18 cellular contexts compared by ENCODE assay signal in genomic region chr18:10065296-10065695, GRCh38.
"Had no signal": no experiment of that assay in that cellular context is flagged by ENCODE, and none has a peak within 500 bp of the region (broad histone marks: within the 10 kb centered on the region; RNA-seq: fewer than 3 reads in every experiment).

No MANE protein-coding gene starts in this region.

- H3K4me3 Mint-ChIP-seq: naive thymus-derived CD4-positive, alpha-beta T cell had no signal

- H3K27me3 ChIP-seq: dorsolateral prefrontal cortex, esophagus muscularis mucosa, foreskin keratinocyte, gastroesophageal sphincter, heart right ventricle, left lung had no signal

- H3K27ac ChIP-seq: coronary artery, dorsolateral prefrontal cortex, esophagus muscularis mucosa, foreskin keratinocyte, gastroesophageal sphincter, left lung, lower lobe of right lung had no signal

- H3K4me1 ChIP-seq: foreskin keratinocyte had no signal

- H3K4me3 ChIP-seq: coronary artery, dorsolateral prefrontal cortex, esophagus muscularis mucosa, gastroesophageal sphincter, heart right ventricle, left lung, lower lobe of right lung had no signal

- H3K9me3 ChIP-seq: esophagus muscularis mucosa, gastroesophageal sphincter, heart right ventricle, left lung, lower lobe of right lung had no signal

- H3K36me3 ChIP-seq: esophagus muscularis mucosa, gastroesophageal sphincter, heart right ventricle, left lung, lower lobe of right lung had no signal

- H3K9me3 Mint-ChIP-seq: naive thymus-derived CD4-positive, alpha-beta T cell had no signal

- DNase-seq: dermis blood vessel endothelial cell; dorsolateral prefrontal cortex; effector CD4-positive, alpha-beta T cell; effector memory CD4-positive, alpha-beta T cell; foreskin keratinocyte; head of caudate nucleus; heart right ventricle; hippocampal formation; left cardiac atrium; left lung; left ventricle myocardium superior; lower lobe of right lung; mesendoderm; midbrain; naive thymus-derived CD4-positive, alpha-beta T cell had no signal

- ATAC-seq: foreskin keratinocyte; gastroesophageal sphincter; left cardiac atrium; left lung; lower lobe of right lung; naive thymus-derived CD4-positive, alpha-beta T cell had no signal

- H3K36me3 Mint-ChIP-seq: naive thymus-derived CD4-positive, alpha-beta T cell had no signal

- H3K27ac Mint-ChIP-seq: naive thymus-derived CD4-positive, alpha-beta T cell had no signal
